1 cellular context compared by ENCODE assay signal in genomic region chr10:91691255-91691654, GRCh38.
A peak's percentile ranks its signal among the peaks of the same experiment; 100 is the strongest.
TF ChIP-seq lines count a peak whose summit lies in the region.

No MANE protein-coding gene starts in this region.

TF ChIP-seq in K562, 482 proteins besides CTCF, POLR2A, EP300 and RAD21 (continued from another document):
- no peak for TF ChIP-seq MNT (conservative IDR thresholded peaks at IDR 0.05)
- TF ChIP-seq HDAC6 (IDR thresholded peaks at IDR 0.05; ENCODE audit: low read depth, low read length), result no peak
- TF ChIP-seq ATF7 (IDR thresholded peaks at IDR 0.05), result peak; percentile 66
- peak; percentile 75; the same call in 1 of the 2 replicates for TF ChIP-seq ZNF395 (CRISPR knock-in tag; IDR thresholded peaks at IDR 0.05)
- peak; percentile 34; the same call in 1 of the 2 replicates for TF ChIP-seq KLF6 (CRISPR knock-in tag; IDR thresholded peaks at IDR 0.05; ENCODE audit: borderline replicate concordance)
- TF ChIP-seq SMAD3 (CRISPR knock-in tag; conservative IDR thresholded peaks at IDR 0.05), result 0 out of 2 replicates have a peak, but pooled peaks have one; percentile 37
- TF ChIP-seq ZNF12 (CRISPR knock-in tag; IDR thresholded peaks at IDR 0.05), result no peak
- peak; percentile 69; the same call in 1 of the 2 replicates for TF ChIP-seq DMBX1 (CRISPR knock-in tag; IDR thresholded peaks at IDR 0.05; ENCODE audit: borderline replicate concordance)
- peak; percentile 49; the same call in 1 of the 2 replicates for TF ChIP-seq ZNF239 (CRISPR knock-in tag; IDR thresholded peaks at IDR 0.05)
- TF ChIP-seq TRIM24 (IDR thresholded peaks at IDR 0.05), result peak; percentile 80 to 84; a peak in 3 of 4 replicates
- TF ChIP-seq MGA (IDR thresholded peaks at IDR 0.05), result 0 out of 2 replicates have a peak, but pooled peaks have one; percentile 13
- peak; percentile 76 for TF ChIP-seq ATF4 (CRISPR knock-in tag; IDR thresholded peaks at IDR 0.05)
- peak; percentile 45; the same call in 1 of the 2 replicates for TF ChIP-seq ESRRA (IDR thresholded peaks at IDR 0.05; ENCODE audit: borderline replicate concordance, low read depth)
- TF ChIP-seq SMAD4 (CRISPR knock-in tag; conservative IDR thresholded peaks at IDR 0.05), result peak; percentile 79; the same call in 1 of the 2 replicates
- TF ChIP-seq CEBPG (CRISPR knock-in tag; IDR thresholded peaks at IDR 0.05), result peak; percentile 68
- TF ChIP-seq CEBPG (tag; conservative IDR thresholded peaks at IDR 0.05 in 1 of 2, IDR thresholded peaks at IDR 0.05 in 1 of 2), result peak; percentile 38 to 87; a peak in 2 of 4 replicates
- TF ChIP-seq NFXL1 (CRISPR knock-in tag; IDR thresholded peaks at IDR 0.05), result 0 out of 2 replicates have a peak, but pooled peaks have one; percentile 17
- TF ChIP-seq ZNF589 (CRISPR knock-in tag; IDR thresholded peaks at IDR 0.05; ENCODE audit: low read depth), result peak; percentile 71; the same call in 1 of the 2 replicates
- peak; percentile 57; the same call in 1 of the 2 replicates for TF ChIP-seq ZNF584 (CRISPR knock-in tag; IDR thresholded peaks at IDR 0.05; ENCODE audit: low read depth)
- peak; percentile 28; the same call in 1 of the 2 replicates for TF ChIP-seq POLR2H (tag; IDR thresholded peaks at IDR 0.05; ENCODE audit: low read depth)
- no peak for TF ChIP-seq NR2C2 (CRISPR knock-in tag; IDR thresholded peaks at IDR 0.05)
- peak; percentile 28; the same call in 1 of the 2 replicates for TF ChIP-seq NR2C2 (tag; IDR thresholded peaks at IDR 0.05)
- no peak for TF ChIP-seq TGIF2 (CRISPR knock-in tag; IDR thresholded peaks at IDR 0.05)
